ENCODE assay signal across 8 cellular contexts in genomic region chr2:127128508-127128907, GRCh38. TPM values are rescaled to one million over a fixed set of nuclear protein-coding genes. Genes with fewer than 3 reads are reported as not detected.
DNase-seq lines count a peak whose midpoint lies in the region; ATAC-seq and TF ChIP-seq lines count a peak whose summit lies in the region.

No MANE protein-coding gene starts in this region.

- H3K27ac Mint-ChIP-seq in activated CD4-positive, alpha-beta T cell treated with anti-CD3 and anti-CD28 coated beads for 36 hours, result no peak overlapping the region

- TF ChIP-seq CTCF in thyroid gland (IDR thresholded peaks at IDR 0.05), result no peak

- no peaks in the 10 kb centered on the region for H3K36me3 Mint-ChIP-seq in activated CD4-positive, alpha-beta T cell treated with anti-CD3 and anti-CD28 coated beads for 36 hours (ENCODE audit: low read depth)

- 32 to 34% methylated on average over 8 of the region's 8 CpGs for WGBS in thyroid gland, 2 donors

- H3K27me3 Mint-ChIP-seq in activated CD4-positive, alpha-beta T cell treated with anti-CD3 and anti-CD28 coated beads for 36 hours, result no peaks in the 10 kb centered on the region

- H3K4me3 ChIP-seq in thyroid gland (replicated peaks in 1 of 3), result no peak overlapping the region

- intact Hi-C loops in activated CD4-positive, alpha-beta T cell treated with anti-CD3 and anti-CD28 coated beads for 36 hours (cut with DNase I, micrococcal nuclease), result no loop called here
- intact Hi-C loops in thyroid gland (cut with DNase I), result no loop called here

- H3K27ac ChIP-seq in thyroid gland, result no peak overlapping the region

- peak; percentile 16 for ATAC-seq in activated CD4-positive, alpha-beta T cell treated with anti-CD3 and anti-CD28 coated beads for 36 hours
- ATAC-seq in HG02840 (IDR thresholded peaks at IDR 0.05; ENCODE audit: low FRiP score, unreplicated experiment), result peak; percentile 75

- H3K27me3 ChIP-seq in thyroid gland, result no peaks in the 10 kb centered on the region

- no peak for TF ChIP-seq POLR2A in thyroid gland (IDR thresholded peaks at IDR 0.05)

- no peaks in the 10 kb centered on the region for H3K9me3 Mint-ChIP-seq in activated CD4-positive, alpha-beta T cell treated with anti-CD3 and anti-CD28 coated beads for 36 hours (ENCODE audit: low read depth)

- DNase-seq in activated CD4-positive, alpha-beta T cell treated with anti-CD3 and anti-CD28 coated beads for 36 hours, result no peak
- no peak for DNase-seq in activated CD4-positive, alpha-beta T cell treated with anti-CD3 and anti-CD28 coated beads for 48 hours
- peak; percentile 93 for DNase-seq in NCI-H82 (lab: John Stamatoyannopoulos, UW)
- DNase-seq in iPS DF 19.7 (ENCODE audit: low read depth, low spot score), result peak; percentile 91
- DNase-seq in thyroid gland, result peak; percentile 75 to 79
- no peak for DNase-seq in NCI-H1436 treated with DMSO at 0.1 percent for 48 hours (lab: John Stamatoyannopoulos, UW)
- no peak for DNase-seq in GF-D8 (lab: John Stamatoyannopoulos, UW)

- CTCF ChIA-PET in activated CD4-positive, alpha-beta T cell treated with anti-CD3 and anti-CD28 coated beads for 36 hours (lab: Charles Lee), result interaction anchor here (0.6 to 0.7 kb wide), 2 partner anchors 30 to 1337 kb away, joined by 4 read pairs; no protein-coding TSS in a partner anchor

- H3K4me1 ChIP-seq in thyroid gland, result no peaks in the 10 kb centered on the region

- no peak overlapping the region for H3K4me3 Mint-ChIP-seq in activated CD4-positive, alpha-beta T cell treated with anti-CD3 and anti-CD28 coated beads for 36 hours

- POLR2A ChIA-PET in activated CD4-positive, alpha-beta T cell treated with anti-CD3 and anti-CD28 coated beads for 36 hours (lab: Charles Lee), result no interaction called here

- no peaks in the 10 kb centered on the region for H3K9me3 ChIP-seq in thyroid gland

- no peaks in the 10 kb centered on the region for H3K4me1 Mint-ChIP-seq in activated CD4-positive, alpha-beta T cell treated with anti-CD3 and anti-CD28 coated beads for 36 hours

- no peaks in the 10 kb centered on the region for H3K36me3 ChIP-seq in thyroid gland

RNA-seq across cellular contexts. Expression of gene BIN1, which starts 21.6 kb away (rescaled TPM):
- 10 to 100 TPM; 65.2 to 71.0 TPM for total RNA-seq in activated CD4-positive, alpha-beta T cell treated with anti-CD3 and anti-CD28 coated beads for 36 hours
- 10 to 100 TPM; 49.2 to 68.3 (median 64.2) TPM for total RNA-seq in thyroid gland

Comparison
In these comparisons a context has a peak if more than half of its experiments do, and no peak if none do; other contexts are left out.
1. DNase-seq: peak in NCI-H82 (single experiment), iPS DF 19.7 (single experiment) and thyroid gland (2 of 2); none in activated CD4-positive, alpha-beta T cell treated with anti-CD3 and anti-CD28 coated beads for 36 hours (single experiment), activated CD4-positive, alpha-beta T cell treated with anti-CD3 and anti-CD28 coated beads for 48 hours (single experiment), NCI-H1436 treated with DMSO at 0.1 percent for 48 hours (single experiment) and GF-D8 (single experiment).